Comparison of ENCODE assay signal across 13 cellular contexts in genomic region chr6:136410201-136411027, GRCh38.
DNase-seq lines count a peak whose midpoint lies in the region; ATAC-seq and FAIRE-seq lines count a peak whose summit lies in the region.
"Had no signal": no experiment of that assay in that cellular context is flagged by ENCODE, and none has a peak within 500 bp of the region (broad histone marks: within the 10 kb centered on the region; RNA-seq: fewer than 3 reads in every experiment).

No MANE protein-coding gene starts in this region.

- no peaks in the 10 kb centered on the region for H3K36me3 Mint-ChIP-seq in activated naive CD4-positive, alpha-beta T cell treated with anti-CD3 and anti-CD28 coated beads for 36 hours (ENCODE audit: low read depth)
- H3K36me3 Mint-ChIP-seq: activated CD4-positive, alpha-beta memory T cell treated with anti-CD3 and anti-CD28 coated beads for 36 hours had no signal

- ATAC-seq in GM18868 (IDR thresholded peaks at IDR 0.05; ENCODE audit: unreplicated experiment) (peak; percentile 86), GM21825 (IDR thresholded peaks at IDR 0.05; ENCODE audit: unreplicated experiment) (peak; percentile 78), HG03457 (IDR thresholded peaks at IDR 0.05; ENCODE audit: unreplicated experiment) (peak; percentile 85)

- intact Hi-C loops in activated naive CD4-positive, alpha-beta T cell treated with anti-CD3 and anti-CD28 coated beads for 36 hours (cut with micrococcal nuclease): no loop called here

- H3K27ac Mint-ChIP-seq in activated naive CD4-positive, alpha-beta T cell treated with anti-CD3 and anti-CD28 coated beads for 36 hours: no peak overlapping the region
- H3K27ac Mint-ChIP-seq: activated CD4-positive, alpha-beta memory T cell treated with anti-CD3 and anti-CD28 coated beads for 36 hours; stimulated activated naive CD8-positive, alpha-beta T cell treated with anti-CD3 and anti-CD28 coated beads, Interleukin-15, Interleukin-2, amounts not matched to agents 100 ng/mL and 50 ng/mL, for 24 hours had no signal

- FAIRE-seq in islet of Langerhans (lab: Jason Lieb, UNC): peak; percentile 17
- FAIRE-seq: keratinocyte had no signal

- CTCF ChIA-PET in activated naive CD4-positive, alpha-beta T cell treated with anti-CD3 and anti-CD28 coated beads for 36 hours (lab: Charles Lee): no interaction called here

- peaks cover 3% of the 10 kb centered on the region for H3K27me3 Mint-ChIP-seq in activated naive CD4-positive, alpha-beta T cell treated with anti-CD3 and anti-CD28 coated beads for 36 hours (ENCODE audit: low read depth)

- H3K4me3 Mint-ChIP-seq in activated naive CD4-positive, alpha-beta T cell treated with anti-CD3 and anti-CD28 coated beads for 36 hours: no peak overlapping the region
- H3K4me3 Mint-ChIP-seq: activated CD4-positive, alpha-beta memory T cell treated with anti-CD3 and anti-CD28 coated beads for 36 hours; stimulated activated naive CD8-positive, alpha-beta T cell treated with anti-CD3 and anti-CD28 coated beads, Interleukin-15, Interleukin-2, amounts not matched to agents 100 ng/mL and 50 ng/mL, for 24 hours had no signal

- DNase-seq in RKO (ENCODE audit: low spot score) (no peak), superior temporal gyrus (ENCODE audit: extremely low spot score) (no peak)
- no peak for DNase-seq in activated naive CD4-positive, alpha-beta T cell treated with anti-CD3 and anti-CD28 coated beads for 36 hours
- DNase-seq in stimulated activated CD4-positive, alpha-beta T cell treated with anti-CD3 and anti-CD28 coated beads, Interleukin-2, amount 100 ng/mL, for 48 hours: no peak
- DNase-seq: activated CD4-positive, alpha-beta memory T cell treated with anti-CD3 and anti-CD28 coated beads for 36 hours; amniotic stem cell; stimulated activated CD4-positive, alpha-beta T cell treated with anti-CD3 and anti-CD28 coated beads, Interleukin-15, amount 100 ng/mL, for 24 hours had no signal

- no peaks in the 10 kb centered on the region for H3K9me3 Mint-ChIP-seq in activated naive CD4-positive, alpha-beta T cell treated with anti-CD3 and anti-CD28 coated beads for 36 hours
- H3K9me3 Mint-ChIP-seq: activated CD4-positive, alpha-beta memory T cell treated with anti-CD3 and anti-CD28 coated beads for 36 hours; stimulated activated naive CD8-positive, alpha-beta T cell treated with anti-CD3 and anti-CD28 coated beads, Interleukin-15, Interleukin-2, amounts not matched to agents 100 ng/mL and 50 ng/mL, for 24 hours had no signal

- no peaks in the 10 kb centered on the region for H3K4me1 Mint-ChIP-seq in activated naive CD4-positive, alpha-beta T cell treated with anti-CD3 and anti-CD28 coated beads for 36 hours (ENCODE audit: low read depth)
